ENCODE assay signal across 8 cellular contexts in the genomic region with DNA sequence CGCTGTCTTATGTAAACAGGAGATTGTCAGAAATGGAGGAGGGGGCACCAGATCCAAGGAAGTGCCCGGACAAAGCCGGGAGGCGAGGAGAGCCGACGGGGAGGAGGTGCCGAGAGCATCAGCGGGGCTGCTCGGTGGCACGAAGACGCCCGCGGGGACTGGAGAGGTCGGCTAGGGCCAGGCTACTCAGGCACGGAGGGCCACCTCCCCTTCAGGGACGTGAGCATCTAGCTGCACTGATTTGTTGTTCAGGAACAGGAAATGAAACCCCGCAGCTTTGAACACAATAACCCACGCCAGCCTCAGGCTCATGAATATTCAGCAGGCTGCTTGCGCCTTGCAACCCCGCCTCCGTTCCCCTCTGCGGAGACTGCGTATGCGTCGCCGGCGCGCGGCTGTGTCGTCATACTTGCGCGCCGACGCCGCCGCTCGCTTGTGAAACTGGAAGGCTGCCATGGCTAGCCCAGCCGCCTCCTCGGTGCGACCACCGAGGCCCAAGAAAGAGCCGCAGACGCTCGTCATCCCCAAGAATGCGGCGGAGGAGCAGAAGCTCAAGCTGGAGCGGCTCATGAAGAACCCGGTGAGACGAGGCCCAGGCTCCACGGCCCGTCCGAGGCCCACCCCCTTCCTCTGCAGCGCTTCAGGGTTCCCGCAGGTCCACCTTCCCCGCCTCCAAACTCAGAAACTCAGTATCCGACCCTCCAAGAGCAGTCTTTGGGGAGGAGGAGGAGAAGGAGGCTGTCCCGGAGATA. TPM values are rescaled to one million over a fixed set of nuclear protein-coding genes. Genes with fewer than 3 reads are reported as not detected.
DNase-seq lines count a peak whose midpoint lies in the region; ATAC-seq, FAIRE-seq and TF ChIP-seq lines count a peak whose summit lies in the region.

A gene with protein sequence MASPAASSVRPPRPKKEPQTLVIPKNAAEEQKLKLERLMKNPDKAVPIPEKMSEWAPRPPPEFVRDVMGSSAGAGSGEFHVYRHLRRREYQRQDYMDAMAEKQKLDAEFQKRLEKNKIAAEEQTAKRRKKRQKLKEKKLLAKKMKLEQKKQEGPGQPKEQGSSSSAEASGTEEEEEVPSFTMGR (plus strand): TSS at position 406 of the 752 bp plus-strand sequence. CDS start 49 bp downstream, at position 455.

- H3K27ac ChIP-seq in heart left ventricle (peak within 1 kb of the TSS; percentile 51 to 90 (median 84)), transverse colon (peak within 1 kb of the TSS; percentile 79 to 95 (median 85))

- peaks cover 14% of the 10 kb centered on the region for H3K36me3 Mint-ChIP-seq in T-cell

- POLR2A ChIA-PET in T-cell (lab: Charles Lee): interaction anchor here (1.0 to 1.1 kb wide), 3 partner anchors 30 to 36 kb away, joined by 3 to 4 read pairs (median 3); no protein-coding TSS in a partner anchor

- 0 to 1% (median 1%) methylated on average over 42 to 55 of the region's 57 CpGs for WGBS in heart left ventricle, 4 donors
- 0% methylated on average over 5 to 33 of the region's 57 CpGs for WGBS in transverse colon (ENCODE audit: low coverage in 1 of 2), 2 donors

- ATAC-seq in HG02852 (IDR thresholded peaks at IDR 0.05; ENCODE audit: unreplicated experiment) (peak; percentile 96), T-cell (replicated peaks in 1 of 4) (peak; percentile 96 to 98 (median 97)), heart left ventricle (peak; percentile 81 to 95 (median 92))

- intact Hi-C loops in heart left ventricle (cut with DNase I) (loop anchor here in 1 of 10 donors (1.0 kb wide), 1 partner anchor 37 kb away; the partner anchor contains the start of gene ORAI2), transverse colon (cut with DNase I; ENCODE audit: low total_unique reads) (no loop called here)

- peaks cover 28% of the 10 kb centered on the region for H3K36me3 ChIP-seq in adipocyte (ENCODE audit: control insufficient read depth, insufficient read depth, low read length, severe bottlenecking)
- peaks cover 0 to 45% (median 35%) of the 10 kb centered on the region in 9 donors for H3K36me3 ChIP-seq in heart left ventricle
- peaks cover 0 to 17% (median 2%) of the 10 kb centered on the region in 4 donors for H3K36me3 ChIP-seq in transverse colon

- FAIRE-seq in GM12892 (lab: Jason Lieb, UNC): peak; percentile 96

- H3K9me3 ChIP-seq in adipocyte (ENCODE audit: control insufficient read depth, low read length) (no peaks in the 10 kb centered on the region), heart left ventricle (no peaks in the 10 kb centered on the region), transverse colon (no peaks in the 10 kb centered on the region)

- H3K4me1 ChIP-seq in adipocyte (ENCODE audit: control insufficient read depth, insufficient read depth, low read length) (peaks cover 10% of the 10 kb centered on the region), heart left ventricle (peaks cover 0 to 22% (median 10%) of the 10 kb centered on the region in 12 donors), transverse colon (peaks cover 4 to 20% (median 14%) of the 10 kb centered on the region in 4 donors)

- H3K4me3 ChIP-seq in adipocyte (ENCODE audit: low read length) (peak within 1 kb of the TSS; percentile 95), heart left ventricle (peak within 1 kb of the TSS; percentile 66 to 97 (median 84)), transverse colon (peak within 1 kb of the TSS; percentile 78 to 97 (median 84))

- no peak for TF ChIP-seq EP300 in transverse colon (IDR thresholded peaks at IDR 0.05; ENCODE audit: low read depth)

- TF ChIP-seq POLR2A in GM12892 (IDR thresholded peaks at IDR 0.05; ENCODE audit: low read depth, low read length) (peak; percentile 65), heart left ventricle (IDR thresholded peaks at IDR 0.05) (peak in 1 of 2 donors; percentile 43), transverse colon (IDR thresholded peaks at IDR 0.05) (peak; percentile 68)

- TF ChIP-seq CTCF in heart left ventricle (IDR thresholded peaks at IDR 0.05): no peak
- TF ChIP-seq CTCF in transverse colon (IDR thresholded peaks at IDR 0.05): no peak

- H3K9ac ChIP-seq in adipocyte (ENCODE audit: low read length): peak within 1 kb of the TSS; percentile 98

- in situ Hi-C loops in transverse colon (cut with MboI; ENCODE audit: low pct_ligation_motif_present in 1 of 4, low pct_unique_long_range_greater_than_20kb in 1 of 4, low sequenced_read_pairs in 3 of 4): loop anchor here in 3 of 4 donors (10.0 to 25.0 kb wide), 2 partner anchors 111 to 859 kb away; partner anchors contain the start of gene SH2B2 (in 2 of the 3)

- peaks cover 22 to 25% (median 24%) of the 10 kb centered on the region in 3 donors for H3K4me1 Mint-ChIP-seq in T-cell

- DNase-seq in GM12892 (ENCODE audit: insufficient read length) (peak; percentile 87), NCI-H146 (lab: John Stamatoyannopoulos, UW) (peak; percentile 93), T-cell (peak; percentile 62 to 92 (median 84)), adipocyte (ENCODE audit: low read depth) (peak; percentile 93), heart left ventricle (peak; percentile 84 to 88 (median 85)), pons (ENCODE audit: low spot score) (peak; percentile 97), transverse colon (peak; percentile 89)

- H3K9me3 Mint-ChIP-seq in T-cell: no peaks in the 10 kb centered on the region

- H3K4me3 Mint-ChIP-seq in T-cell: peak within 1 kb of the TSS; percentile 90 to 93 (median 91)

- H3K27ac Mint-ChIP-seq in T-cell: peak within 1 kb of the TSS; percentile 96 to 97

- CTCF ChIA-PET in T-cell (lab: Charles Lee): interaction anchor here (0.6 to 1.3 kb wide), 6 partner anchors 16 to 362 kb away, joined by 3 to 5 read pairs (median 4); no protein-coding TSS in a partner anchor

- H3K27me3 ChIP-seq in adipocyte (replicated peaks; ENCODE audit: control insufficient read depth, insufficient read depth, low read length): no peaks in the 10 kb centered on the region
- no peaks in the 10 kb centered on the region for H3K27me3 ChIP-seq in heart left ventricle
- no peaks in the 10 kb centered on the region for H3K27me3 ChIP-seq in transverse colon

- H3K27me3 Mint-ChIP-seq in T-cell: no peaks in the 10 kb centered on the region

RNA-seq across cellular contexts. Expression of the gene that starts here (rescaled TPM):
- 25.2 TPM for polyA plus RNA-seq in GM12892 (2012; ENCODE audit: missing spikeins)
- total RNA-seq in T-cell (10 to 100 TPM; 37.1 to 56.2 (median 48.3) TPM), heart left ventricle (10 to 100 TPM in 5 of 9 donors, 1 to 10 TPM in 4; 7.4 to 15.2 (median 11.4) TPM), transverse colon (10 to 100 TPM; 24.8 to 97.3 (median 33.6) TPM)
- polyA plus RNA-seq in heart left ventricle: 10 to 100 TPM; 15.1 TPM

Comparison
In these comparisons a context has a peak if more than half of its experiments do, and no peak if none do; other contexts are left out.
1. Peak in every context shown above with its lines: DNase-seq, ATAC-seq, H3K4me3 ChIP-seq and H3K27ac ChIP-seq.